2 cellular contexts compared by ENCODE assay signal in genomic region chr20:9145142-9145541, GRCh38.
TF ChIP-seq lines count a peak whose summit lies in the region.

No MANE protein-coding gene starts in this region.

TF ChIP-seq in A549, 52 proteins besides CTCF, POLR2A, EP300 and RAD21:
- TF ChIP-seq FOSB (CRISPR knock-in tag; IDR thresholded peaks at IDR 0.05) (no peak), MAFK (IDR thresholded peaks at IDR 0.05; ENCODE audit: partially characterized antibody) (peak; percentile 66)

TF ChIP-seq in K562, 482 proteins besides CTCF, POLR2A, EP300 and RAD21:
- no peak for TF ChIP-seq E2F8 (IDR thresholded peaks at IDR 0.05; ENCODE audit: low read depth, partially characterized antibody)
- TF ChIP-seq FUS (optimal IDR thresholded peaks at IDR 0.05; ENCODE audit: low read depth, low read length), result no peak
- peak; percentile 74 for TF ChIP-seq ZNF316 (IDR thresholded peaks at IDR 0.05)
- TF ChIP-seq VEZF1 (CRISPR knock-in tag; IDR thresholded peaks at IDR 0.05), result 0 out of 2 replicates have a peak, but pooled peaks have one; percentile 4
- TF ChIP-seq C11orf30 (IDR thresholded peaks at IDR 0.05; ENCODE audit: low read depth), result 0 out of 2 replicates have a peak, but pooled peaks have one; percentile 27
- TF ChIP-seq PURB (CRISPR knock-in tag; IDR thresholded peaks at IDR 0.05; ENCODE audit: low read depth), result no peak
- TF ChIP-seq KLF1 (tag; IDR thresholded peaks at IDR 0.05), result no peak
- TF ChIP-seq MAFK (IDR thresholded peaks at IDR 0.05; ENCODE audit: low read length), result no peak
- no peak for TF ChIP-seq ZNF24 (IDR thresholded peaks at IDR 0.05)
- TF ChIP-seq GTF2E2 (tag; IDR thresholded peaks at IDR 0.05), result no peak
- TF ChIP-seq KLF13 (tag; IDR thresholded peaks at IDR 0.05; ENCODE audit: borderline replicate concordance, low read depth), result no peak
